In the genomic region with DNA sequence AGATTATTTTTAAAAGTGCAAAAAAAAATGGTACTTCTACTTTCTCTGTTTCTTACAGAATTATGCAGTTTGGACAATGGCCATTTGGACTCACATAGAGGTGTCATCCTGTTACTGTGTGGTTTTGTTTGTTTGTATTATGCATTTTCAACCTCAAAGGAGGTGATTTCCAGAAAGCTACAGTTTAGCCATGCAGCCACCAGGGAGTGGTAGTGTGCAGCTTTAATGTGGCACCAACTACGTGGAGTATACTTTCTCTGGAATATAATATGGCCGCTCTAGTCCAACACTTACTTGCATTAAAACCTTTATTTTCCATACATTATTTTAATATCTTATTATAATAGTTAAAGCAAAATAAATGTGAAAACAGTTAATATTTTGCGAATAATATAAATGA, we compare ENCODE assay signal across 8 cellular contexts.
DNase-seq lines count a peak whose midpoint lies in the region; ATAC-seq and TF ChIP-seq lines count a peak whose summit lies in the region.

No MANE protein-coding gene starts in this region.

- no peak overlapping the region for H3K27ac ChIP-seq in ascending aorta

- TF ChIP-seq CTCF in kidney epithelial cell (IDR thresholded peaks at IDR 0.05; ENCODE audit: insufficient read depth, low read length, poor library complexity, severe bottlenecking) (peak; percentile 58), ascending aorta (IDR thresholded peaks at IDR 0.05) (no peak)

- DNase-seq in EL (peak; percentile 2), NCI-H526 treated with DMSO at 0.1 percent for 48 hours (lab: John Stamatoyannopoulos, UW) (peak; percentile 44), kidney epithelial cell (ENCODE audit: low read depth) (no peak), ascending aorta (ENCODE audit: low spot score in 2 of 2) (no peak), NCI-H446 (lab: John Stamatoyannopoulos, UW) (no peak), activated gamma-delta T cell treated with Interleukin-2 at 50 U/mL for 16 hours (no peak), SKM-1 (lab: John Stamatoyannopoulos, UW; ENCODE audit: unreplicated experiment) (no peak)

- H3K36me3 ChIP-seq in kidney epithelial cell (ENCODE audit: control insufficient read depth, insufficient read depth, low read length) (no peaks in the 10 kb centered on the region), ascending aorta (no peaks in the 10 kb centered on the region)

- no peaks in the 10 kb centered on the region for H3K27me3 ChIP-seq in kidney epithelial cell (ENCODE audit: control insufficient read depth, insufficient read depth, low read length)
- no peaks in the 10 kb centered on the region for H3K27me3 ChIP-seq in ascending aorta

- no peak overlapping the region for H3K4me3 ChIP-seq in kidney epithelial cell (ENCODE audit: low read depth, low read length)
- no peak overlapping the region for H3K4me3 ChIP-seq in ascending aorta

- peak; percentile 68 for ATAC-seq in GM21737 (IDR thresholded peaks at IDR 0.05; ENCODE audit: unreplicated experiment)

- intact Hi-C loops in ascending aorta (cut with DNase I): no loop called here

- no peaks in the 10 kb centered on the region for H3K9me3 ChIP-seq in ascending aorta

- no peaks in the 10 kb centered on the region for H3K4me1 ChIP-seq in ascending aorta

Comparison
In these comparisons a context has a peak if more than half of its experiments do, and no peak if none do; other contexts are left out.
1. DNase-seq: peak in EL (single experiment) and NCI-H526 treated with DMSO at 0.1 percent for 48 hours (single experiment); none in kidney epithelial cell (single experiment), ascending aorta (0 of 2), NCI-H446 (0 of 2), activated gamma-delta T cell treated with Interleukin-2 at 50 U/mL for 16 hours (single experiment) and SKM-1 (single experiment).